Comparison of ENCODE assay signal across 20 cellular contexts in genomic region chr19:6987850-6988249, GRCh38.
DNase-seq lines count a peak whose midpoint lies in the region; ATAC-seq and TF ChIP-seq lines count a peak whose summit lies in the region.
"Had no signal": no experiment of that assay in that cellular context is flagged by ENCODE, and none has a peak within 500 bp of the region (broad histone marks: within the 10 kb centered on the region; RNA-seq: fewer than 3 reads in every experiment).

No MANE protein-coding gene starts in this region.

- no peak for TF ChIP-seq CTCF in NB4 (IDR thresholded peaks at IDR 0.05; ENCODE audit: low read depth, low read length)

- TF ChIP-seq POLR2A in NB4 (IDR thresholded peaks at IDR 0.05; ENCODE audit: extremely low read depth, insufficient read length), result no peak

- ATAC-seq in GM21526 (IDR thresholded peaks at IDR 0.05; ENCODE audit: low FRiP score, unreplicated experiment) (no peak), GM18873 (IDR thresholded peaks at IDR 0.05; ENCODE audit: low FRiP score, unreplicated experiment) (no peak)
- ATAC-seq: GM23338, HCT116, Panc1, Right ventricle myocardium inferior had no signal

- no peak overlapping the region for H3K4me3 ChIP-seq in NB4 (ENCODE audit: low read depth, low read length)
- H3K4me3 ChIP-seq: GM23338 had no signal

- DNase-seq in CD1c-positive myeloid dendritic cell (ENCODE audit: extremely low spot score), result peak; percentile 90
- peak; percentile 24 for DNase-seq in NB4 (ENCODE audit: low read depth)
- DNase-seq in SIG-M5 treated with dmso at 0.1 percent for 504 hours (lab: John Stamatoyannopoulos, UW; ENCODE audit: unreplicated experiment), result peak; percentile 85
- peak; percentile 29 for DNase-seq in medulla oblongata (ENCODE audit: extremely low spot score)
- no peak for DNase-seq in HuH-7.5 (ENCODE audit: low spot score)
- no peak for DNase-seq in NCI-H2081 (lab: John Stamatoyannopoulos, UW)
- DNase-seq: Caco-2; CD4-positive, CD25-positive, alpha-beta regulatory T cell; DMS153; NCI-H187; NCI-H345; NCI-H69; NK-92 treated with Interleukin-12 subunit alpha and Interleukin-12 subunit beta, amount 100 ng/mL, for 24 hours; SK-N-SH had no signal

Comparison
In these comparisons a context has a peak if more than half of its experiments do, and no peak if none do; other contexts are left out.
1. DNase-seq: peak in CD1c-positive myeloid dendritic cell (single experiment), NB4 (single experiment), SIG-M5 treated with dmso at 0.1 percent for 504 hours (single experiment) and medulla oblongata (single experiment); none in HuH-7.5 (single experiment) and NCI-H2081 (0 of 2).